9 cellular contexts compared by ENCODE assay signal in genomic region chr5:1524799-1525623, GRCh38. TPM values are rescaled to one million over a fixed set of nuclear protein-coding genes. Genes with fewer than 3 reads are reported as not detected.
A peak's percentile ranks its signal among the peaks of the same experiment; 100 is the strongest.
DNase-seq lines count a peak whose midpoint lies in the region; ATAC-seq, FAIRE-seq and TF ChIP-seq lines count a peak whose summit lies in the region.
"Had no signal": no experiment of that assay in that cellular context is flagged by ENCODE, and none has a peak within 500 bp of the region (broad histone marks: within the 10 kb centered on the region; RNA-seq: fewer than 3 reads in every experiment).

No MANE protein-coding gene starts in this region.

- H3K9ac ChIP-seq in skeletal muscle satellite cell (ENCODE audit: low read depth, low read length), result peak overlapping the region; percentile 72

- FAIRE-seq in GM19239 (lab: Jason Lieb, UNC), result peak; percentile 33

- peak overlapping the region; percentile 54 to 68 (median 55) for H3K4me3 Mint-ChIP-seq in T-cell

- TF ChIP-seq CTCF in right atrium auricular region (IDR thresholded peaks at IDR 0.05) (no peak), esophagus squamous epithelium (IDR thresholded peaks at IDR 0.05) (no peak)

- H3K4me1 ChIP-seq in right atrium auricular region (peaks cover 0 to 20% of the 10 kb centered on the region in 2 donors), skeletal muscle satellite cell (ENCODE audit: control insufficient read depth, insufficient read depth, low read length) (peaks cover 19% of the 10 kb centered on the region), esophagus squamous epithelium (peaks cover 18 to 32% (median 19%) of the 10 kb centered on the region in 3 donors)

- H3K4me3 ChIP-seq in right atrium auricular region, result peak overlapping the region in 1 of 2 donors; percentile 80
- H3K4me3 ChIP-seq in skeletal muscle satellite cell (ENCODE audit: low read length), result no peak overlapping the region
- peak overlapping the region in 1 of 4 donors; percentile 94 for H3K4me3 ChIP-seq in esophagus squamous epithelium

- H3K4me2 ChIP-seq in skeletal muscle satellite cell (ENCODE audit: low read length), result no peak overlapping the region

- intact Hi-C loops in esophagus squamous epithelium (cut with DNase I), result no loop called here

- CTCF ChIA-PET in T-cell (lab: Charles Lee), result no interaction called here

- H3K36me3 ChIP-seq in right atrium auricular region (no peaks in the 10 kb centered on the region), skeletal muscle satellite cell (ENCODE audit: insufficient read depth, low read length) (peaks cover 3% of the 10 kb centered on the region), esophagus squamous epithelium (peaks cover 0 to 10% (median 0%) of the 10 kb centered on the region in 3 donors)

- peaks cover 14 to 25% (median 17%) of the 10 kb centered on the region in 3 donors for H3K4me1 Mint-ChIP-seq in T-cell

- no peaks in the 10 kb centered on the region for H3K9me3 Mint-ChIP-seq in T-cell
- H3K9me3 Mint-ChIP-seq: activated naive CD4-positive, alpha-beta T cell treated with anti-CD3 and anti-CD28 coated beads, Interleukin-2, amount 50 U/mL, for 72 hours had no signal

- H3K27me3 ChIP-seq in right atrium auricular region (no peaks in the 10 kb centered on the region), skeletal muscle satellite cell (ENCODE audit: control insufficient read depth, insufficient read depth, low read length) (peaks cover 32% of the 10 kb centered on the region), esophagus squamous epithelium (no peaks in the 10 kb centered on the region)

- TF ChIP-seq POLR2A in esophagus squamous epithelium (IDR thresholded peaks at IDR 0.05), result no peak

- no peak overlapping the region for H3K27ac ChIP-seq in right atrium auricular region
- H3K27ac ChIP-seq in esophagus squamous epithelium, result no peak overlapping the region

- DNase-seq in GM19239 (ENCODE audit: insufficient read length, low spot score) (no peak), T-cell (peak in 1 of 34 experiments; percentile 5), right atrium auricular region (ENCODE audit: low spot score) (peak; percentile 57), esophagus squamous epithelium (lab: John Stamatoyannopoulos, UW) (no peak)

- H3K27ac Mint-ChIP-seq in T-cell, result no peak overlapping the region

- no peaks in the 10 kb centered on the region for H3K9me3 ChIP-seq in right atrium auricular region
- no peaks in the 10 kb centered on the region for H3K9me3 ChIP-seq in skeletal muscle satellite cell (replicated peaks; ENCODE audit: low read length)
- no peaks in the 10 kb centered on the region for H3K9me3 ChIP-seq in esophagus squamous epithelium

- H3K36me3 Mint-ChIP-seq in T-cell, result peaks cover 3% of the 10 kb centered on the region

- ATAC-seq in T-cell (replicated peaks in 1 of 4), result no peak
- no peak for ATAC-seq in HG03175 (IDR thresholded peaks at IDR 0.05; ENCODE audit: unreplicated experiment)
- ATAC-seq in GM21526 (IDR thresholded peaks at IDR 0.05; ENCODE audit: low FRiP score, unreplicated experiment), result no peak
- ATAC-seq in HG03196 (IDR thresholded peaks at IDR 0.05; ENCODE audit: unreplicated experiment), result no peak

- POLR2A ChIA-PET in T-cell (lab: Charles Lee), result no interaction called here

- H3K27me3 Mint-ChIP-seq in T-cell, result no peaks in the 10 kb centered on the region

- 83% methylated on average over 4 of the region's 20 CpGs; no CpG with 5 or more reads in 1 of the 2 donors for WGBS in esophagus squamous epithelium, 2 donors

RNA-seq across cellular contexts. Expression of gene LPCAT1, which starts 1.3 kb away (rescaled TPM):
- total RNA-seq in T-cell, result 10 to 100 TPM; 27.9 to 57.7 (median 50.3) TPM
- 10 to 100 TPM; 13.2 to 18.1 TPM for total RNA-seq in right atrium auricular region
- total RNA-seq in skeletal muscle satellite cell (2012; rRNA removed), result 54.4 and 55.5 TPM in 2 replicates
- 10 to 100 TPM in 3 of 4 donors, 1 to 10 TPM in 1; 7.7 to 44.8 (median 12.0) TPM for total RNA-seq in esophagus squamous epithelium
